10 cellular contexts compared by ENCODE assay signal in genomic region chr9:121645003-121645402, GRCh38. TPM values are rescaled to one million over a fixed set of nuclear protein-coding genes. Genes with fewer than 3 reads are reported as not detected.
A peak's percentile ranks its signal among the peaks of the same experiment; 100 is the strongest.
DNase-seq lines count a peak whose midpoint lies in the region; ATAC-seq, FAIRE-seq and TF ChIP-seq lines count a peak whose summit lies in the region.
"Had no signal": no experiment of that assay in that cellular context is flagged by ENCODE, and none has a peak within 500 bp of the region (broad histone marks: within the 10 kb centered on the region; RNA-seq: fewer than 3 reads in every experiment).

No MANE protein-coding gene starts in this region.

- no peak for TF ChIP-seq RAD21 in HepG2 (CRISPR knock-in tag; IDR thresholded peaks at IDR 0.05)

- no peaks in the 10 kb centered on the region for H3K36me3 ChIP-seq in HepG2 (replicated peaks in 1 of 2; ENCODE audit: control insufficient read depth in 1 of 2, insufficient read depth in 2 of 2, low read length in 2 of 2)
- H3K36me3 ChIP-seq in mucosa of descending colon (ENCODE audit: low read depth) = no peaks in the 10 kb centered on the region
- H3K36me3 ChIP-seq: SJCRH30 had no signal

- intact Hi-C loops in HepG2 (cut with micrococcal nuclease; ENCODE audit: unreplicated experiment) (no loop called here), mucosa of descending colon (cut with DNase I, micrococcal nuclease) (no loop called here)

- no peaks in the 10 kb centered on the region for H4K20me1 ChIP-seq in HepG2 (ENCODE audit: insufficient read depth, low read length)

- H3K79me2 ChIP-seq in HepG2 (ENCODE audit: insufficient read depth, low read length) = no peaks in the 10 kb centered on the region

- H3K4me1 Mint-ChIP-seq in stimulated activated memory B cell treated with anti-CD40 and anti-IgM and Interleukin-4, amounts not matched to agents 10 μg/mL and 1 μg/mL and 100 μg/mL, for 72 hours = peaks cover 12% of the 10 kb centered on the region

- no peak overlapping the region for H3K9ac ChIP-seq in HepG2 (ENCODE audit: insufficient read depth, low read depth, low read length)

- peaks cover 25% of the 10 kb centered on the region for H3K4me1 ChIP-seq in HepG2 (ENCODE audit: insufficient read depth, low read length)
- H3K4me1 ChIP-seq in mucosa of descending colon (ENCODE audit: low read depth) = peaks cover 7% of the 10 kb centered on the region

- no peak overlapping the region for H3K27ac ChIP-seq in HepG2 (ENCODE audit: extremely low read length, insufficient read depth, low read length)
- H3K27ac ChIP-seq: SJCRH30 had no signal

- no peak overlapping the region for H3K4me3 ChIP-seq in HepG2 (replicated peaks in 1 of 3; ENCODE audit: insufficient read depth in 1 of 3, low read depth in 2 of 3, low read length in 3 of 3)
- H3K4me3 ChIP-seq in mucosa of descending colon = no peak overlapping the region
- H3K4me3 ChIP-seq: SJCRH30 had no signal

- peaks cover 61% of the 10 kb centered on the region for H3K27me3 Mint-ChIP-seq in stimulated activated memory B cell treated with anti-CD40 and anti-IgM and Interleukin-4, amounts not matched to agents 10 μg/mL and 1 μg/mL and 100 μg/mL, for 72 hours

- H3K9me3 Mint-ChIP-seq in stimulated activated memory B cell treated with anti-CD40 and anti-IgM and Interleukin-4, amounts not matched to agents 10 μg/mL and 1 μg/mL and 100 μg/mL, for 72 hours = no peaks in the 10 kb centered on the region
- H3K9me3 Mint-ChIP-seq: activated naive CD8-positive, alpha-beta T cell treated with anti-CD3 and anti-CD28 coated beads for 36 hours had no signal

- CTCF ChIA-PET in HepG2 (lab: Yijun Ruan, JAX; ENCODE audit: low intra/inter-chr PET ratio, low total read pairs) = no interaction called here

- no peak for FAIRE-seq in HepG2 (lab: Jason Lieb, UNC)

- no peak for TF ChIP-seq CTCF in HepG2 (CRISPR knock-in tag; IDR thresholded peaks at IDR 0.05)
- no peak for TF ChIP-seq CTCF in mucosa of descending colon (IDR thresholded peaks at IDR 0.05)

- TF ChIP-seq EP300 in HepG2 (IDR thresholded peaks at IDR 0.05; ENCODE audit: low read depth in 2 of 2, low read length in 2 of 2) (no peak), HepG2 (CRISPR knock-in tag; IDR thresholded peaks at IDR 0.05; ENCODE audit: borderline replicate concordance) (no peak)

- H3K27me3 ChIP-seq in HepG2 (ENCODE audit: control insufficient read depth in 1 of 2, insufficient read depth in 2 of 2, low read length in 2 of 2) = no peaks in the 10 kb centered on the region
- H3K27me3 ChIP-seq: SJCRH30 had no signal

- H3K27ac Mint-ChIP-seq in stimulated activated memory B cell treated with anti-CD40 and anti-IgM and Interleukin-4, amounts not matched to agents 10 μg/mL and 1 μg/mL and 100 μg/mL, for 72 hours = no peak overlapping the region
- H3K27ac Mint-ChIP-seq: activated naive CD8-positive, alpha-beta T cell treated with anti-CD3 and anti-CD28 coated beads for 36 hours had no signal

- H3K36me3 Mint-ChIP-seq in stimulated activated memory B cell treated with anti-CD40 and anti-IgM and Interleukin-4, amounts not matched to agents 10 μg/mL and 1 μg/mL and 100 μg/mL, for 72 hours = no peaks in the 10 kb centered on the region
- H3K36me3 Mint-ChIP-seq: activated naive CD8-positive, alpha-beta T cell treated with anti-CD3 and anti-CD28 coated beads for 36 hours had no signal

- H2AFZ ChIP-seq in HepG2 (ENCODE audit: low read length) = no peak overlapping the region

- DNase-seq in NCI-H446 (lab: John Stamatoyannopoulos, UW) = peak; percentile 37 to 73
- DNase-seq in astrocyte of the hippocampus (ENCODE audit: low read depth, low spot score) = peak; percentile 28
- DNase-seq in HepG2 (ENCODE audit: low spot score) = no peak
- no peak for DNase-seq in SW 1271 (lab: John Stamatoyannopoulos, UW)
- DNase-seq in activated CD8-positive, alpha-beta memory T cell treated with anti-CD3 and anti-CD28 coated beads, Interleukin-2, amount 50 U/mL, for 48 hours = no peak
- no peak for DNase-seq in mucosa of descending colon
- DNase-seq: activated naive CD8-positive, alpha-beta T cell treated with anti-CD3 and anti-CD28 coated beads for 36 hours; NCI-H1436; SJCRH30 had no signal

- 37% methylated on average over 4 of the region's 4 CpGs for WGBS in HepG2 (ENCODE audit: low lambda C conversion rate)

- in situ Hi-C loops in HepG2 (cut with HindIII; ENCODE audit: extremely low pct_ligation_motif_present, low pct_unique_long_range_greater_than_20kb) = loop anchor here (10.0 kb wide), 1 partner anchor 350 kb away; no protein-coding TSS in a partner anchor

- H3K4me3 Mint-ChIP-seq in stimulated activated memory B cell treated with anti-CD40 and anti-IgM and Interleukin-4, amounts not matched to agents 10 μg/mL and 1 μg/mL and 100 μg/mL, for 72 hours = no peak overlapping the region
- H3K4me3 Mint-ChIP-seq: activated naive CD8-positive, alpha-beta T cell treated with anti-CD3 and anti-CD28 coated beads for 36 hours had no signal

- BruUV-seq in HepG2 (replicated peaks; lab: Mats Ljungman, UMichigan) = no TSS peak

- TF ChIP-seq POLR2A in HepG2 (IDR thresholded peaks at IDR 0.05; ENCODE audit: insufficient read depth in 1 of 2, low read depth in 2 of 2, low read length in 2 of 2) = no peak

- H3K9me3 ChIP-seq in HepG2 (ENCODE audit: low read length) (no peaks in the 10 kb centered on the region), mucosa of descending colon (no peaks in the 10 kb centered on the region)
- H3K9me3 ChIP-seq: SJCRH30 had no signal

- H3K4me2 ChIP-seq in HepG2 (ENCODE audit: low read depth, low read length) = no peak overlapping the region

- ATAC-seq in HepG2 (no peak), mucosa of descending colon (no peak)
- peak; percentile 7 for ATAC-seq in stimulated activated memory B cell treated with anti-CD40 and anti-IgM and Interleukin-4, amounts not matched to agents 10 μg/mL and 1 μg/mL and 100 μg/mL, for 72 hours

- POLR2A ChIA-PET in HepG2 (lab: Yijun Ruan, JAX) = no interaction called here

TF ChIP-seq in HepG2, 621 proteins besides CTCF, POLR2A, EP300 and RAD21:
- no peak for TF ChIP-seq CHCHD3 (CRISPR knock-in tag; IDR thresholded peaks at IDR 0.05)
- peak; percentile 71; the same call in 1 of the 2 replicates for TF ChIP-seq PRDM15 (CRISPR knock-in tag; IDR thresholded peaks at IDR 0.05)
TF ChIP-seq in HepG2: peak in this region for 1.

RNA-seq across cellular contexts. Expression of gene DAB2IP, which starts 6.4 kb away (rescaled TPM):
- 25.3 and 32.1 TPM in 2 replicates for total RNA-seq in HepG2 (2016; rRNA removed; fragmentation: Illumina TruSeq; extraction: Trizol)
- total RNA-seq in HepG2 (2016; cell fraction: cytosol; rRNA removed; fragmentation: Illumina TruSeq; extraction: Trizol; ENCODE audit: low read depth) = 2.8 and 5.2 TPM in 2 replicates
- total RNA-seq in HepG2 (2016; cell fraction: insoluble cytoplasmic fraction; rRNA removed; fragmentation: Illumina TruSeq; extraction: Trizol) = 24.3 and 28.3 TPM in 2 replicates
- total RNA-seq in HepG2 (2016; cell fraction: membrane; rRNA removed; fragmentation: Illumina TruSeq; extraction: Trizol) = 10.8 and 12.3 TPM in 2 replicates
- 23.5 and 29.5 TPM in 2 replicates for total RNA-seq in HepG2 (2016; cell fraction: nucleus; rRNA removed; fragmentation: Illumina TruSeq; extraction: Trizol)
- polyA plus RNA-seq in HepG2 (2011; rRNA removed) = 37.9 and 39.9 TPM in 2 replicates
- 20.8 and 29.3 TPM in 2 replicates for polyA plus RNA-seq in HepG2 (2011; cell fraction: cytosol; rRNA removed)
- 42.4 and 54.9 TPM in 2 replicates for polyA plus RNA-seq in HepG2 (2011; cell fraction: nucleus; rRNA removed)
- 14.7 and 24.6 TPM in 2 replicates for polyA plus RNA-seq in HepG2 (2012)
- 1.9 and 2.6 TPM in 2 replicates for polyA plus RNA-seq in HepG2 (2016; cell fraction: cytosol; fragmentation: Illumina TruSeq; extraction: Trizol; ENCODE audit: low read depth)
- polyA plus RNA-seq in HepG2 (2016; cell fraction: insoluble cytoplasmic fraction; fragmentation: Illumina TruSeq; extraction: Trizol; ENCODE audit: low read depth) = 24.2 and 33.5 TPM in 2 replicates
- 5.5 and 5.8 TPM in 2 replicates for polyA plus RNA-seq in HepG2 (2016; cell fraction: membrane; fragmentation: Illumina TruSeq; extraction: Trizol; ENCODE audit: low read depth)
- 42.8 and 47.1 TPM in 2 replicates for polyA plus RNA-seq in HepG2 (2016; cell fraction: nucleus; fragmentation: Illumina TruSeq; extraction: Trizol; ENCODE audit: insufficient read depth, low read depth)
- 48.1 and 97.1 TPM in 2 replicates for polyA minus RNA-seq in HepG2 (2011; rRNA and poly(A)+ RNA removed; ENCODE audit: low replicate concordance)
- 26.5 and 29.0 TPM in 2 replicates for polyA minus RNA-seq in HepG2 (2011; cell fraction: cytosol; rRNA and poly(A)+ RNA removed)
- 34.6 and 46.1 TPM in 2 replicates for polyA minus RNA-seq in HepG2 (2011; cell fraction: nucleus; rRNA and poly(A)+ RNA removed)
- 100 to 1,000 TPM; 109 to 157 (median 111) TPM for total RNA-seq in mucosa of descending colon

Comparison
In these comparisons a context has a peak if more than half of its experiments do, and no peak if none do; other contexts are left out.
1. DNase-seq: peak in NCI-H446 (2 of 2) and astrocyte of the hippocampus (single experiment); none in HepG2 (single experiment), SW 1271 (0 of 2), activated CD8-positive, alpha-beta memory T cell treated with anti-CD3 and anti-CD28 coated beads, Interleukin-2, amount 50 U/mL, for 48 hours (single experiment) and mucosa of descending colon (0 of 3).